7 cellular contexts compared by ENCODE assay signal in genomic region chr13:39036212-39036611, GRCh38. TPM values are rescaled to one million over a fixed set of nuclear protein-coding genes. Genes with fewer than 3 reads are reported as not detected.
DNase-seq lines count a peak whose midpoint lies in the region; ATAC-seq and TF ChIP-seq lines count a peak whose summit lies in the region.

No MANE protein-coding gene starts in this region.

- H3K23ac ChIP-seq in mesenchymal stem cell (ENCODE audit: low read length in 2 of 2) = no peak overlapping the region

- 0% methylated on average over 5 of the region's 9 CpGs for WGBS in mesenchymal stem cell

- TF ChIP-seq CTCF in GM12865 (IDR thresholded peaks at IDR 0.05; ENCODE audit: insufficient read depth, low read depth, low read length, missing control alignments) = no peak
- no peak for TF ChIP-seq CTCF in brain microvascular endothelial cell (IDR thresholded peaks at IDR 0.05; ENCODE audit: low read depth, low read length, missing control alignments)

- peaks cover 9% of the 10 kb centered on the region for H3K79me1 ChIP-seq in mesenchymal stem cell (replicated peaks; ENCODE audit: low read length, poor library complexity, severe bottlenecking)

- H3K14ac ChIP-seq in mesenchymal stem cell (ENCODE audit: low read length in 2 of 2) = no peak overlapping the region

- H3K27me3 ChIP-seq in brain microvascular endothelial cell (replicated peaks) (no peaks in the 10 kb centered on the region), mesenchymal stem cell (ENCODE audit: control insufficient read depth in 1 of 2, insufficient read depth in 1 of 2, low read length in 2 of 2) (no peaks in the 10 kb centered on the region)

- no peak overlapping the region for H2BK120ac ChIP-seq in mesenchymal stem cell (ENCODE audit: low read depth, low read length)

- H4K91ac ChIP-seq in mesenchymal stem cell (ENCODE audit: low read length) = no peak overlapping the region

- H3K9me3 ChIP-seq in mesenchymal stem cell (ENCODE audit: control insufficient read depth, low read length) = no peaks in the 10 kb centered on the region

- H2AFZ ChIP-seq in mesenchymal stem cell (ENCODE audit: low read depth, low read length) = no peak overlapping the region

- no peak overlapping the region for H2BK12ac ChIP-seq in mesenchymal stem cell (ENCODE audit: low read length in 2 of 2)

- H3K4me2 ChIP-seq in mesenchymal stem cell (ENCODE audit: low read length, poor library complexity, severe bottlenecking) = peak overlapping the region; percentile 61

- H3K9ac ChIP-seq in mesenchymal stem cell (ENCODE audit: low read length) = peak overlapping the region; percentile 92

- in situ Hi-C loops in brain microvascular endothelial cell (cut with HindIII; ENCODE audit: low pct_ligation_motif_present, low sequenced_read_pairs) = no loop called here

- H2BK15ac ChIP-seq in mesenchymal stem cell (ENCODE audit: low read depth, poor library complexity, severe bottlenecking) = no peak overlapping the region

- no peak overlapping the region for H3K4ac ChIP-seq in mesenchymal stem cell (ENCODE audit: low read depth in 1 of 2, low read length in 2 of 2)

- no peak overlapping the region for H2BK5ac ChIP-seq in mesenchymal stem cell (ENCODE audit: low read depth, low read length, poor library complexity, severe bottlenecking)

- peak; percentile 64 for DNase-seq in GM12865 (ENCODE audit: low read depth)
- DNase-seq in NCI-H526 treated with DMSO at 0.1 percent for 48 hours (lab: John Stamatoyannopoulos, UW) = peak; percentile 49
- DNase-seq in brain microvascular endothelial cell = no peak
- DNase-seq in mesenchymal stem cell = peak; percentile 33
- DNase-seq in putamen (ENCODE audit: low spot score) = no peak

- H3K4me3 ChIP-seq in GM12865 (ENCODE audit: low read depth, low read length) = peak overlapping the region; percentile 84
- peak overlapping the region; percentile 93 for H3K4me3 ChIP-seq in brain microvascular endothelial cell (ENCODE audit: low read depth, low read length)
- H3K4me3 ChIP-seq in mesenchymal stem cell (ENCODE audit: insufficient read depth in 1 of 2, low read depth in 1 of 2, low read length in 2 of 2) = peak overlapping the region in 1 of 2 experiments; percentile 98

- no peak overlapping the region for H2AK5ac ChIP-seq in mesenchymal stem cell (ENCODE audit: low read length, severe bottlenecking)

- no peaks in the 10 kb centered on the region for H3K36me3 ChIP-seq in brain microvascular endothelial cell (replicated peaks)
- no peaks in the 10 kb centered on the region for H3K36me3 ChIP-seq in mesenchymal stem cell (ENCODE audit: control insufficient read depth in 1 of 2, insufficient read depth in 2 of 2, low read depth in 1 of 2, low read length in 2 of 2)

- H3K27ac ChIP-seq in brain microvascular endothelial cell = no peak overlapping the region
- no peak overlapping the region for H3K27ac ChIP-seq in mesenchymal stem cell (ENCODE audit: low read length, poor library complexity, severe bottlenecking)

- ATAC-seq in GM21423 (IDR thresholded peaks at IDR 0.05; ENCODE audit: unreplicated experiment) (no peak), GM19397 (IDR thresholded peaks at IDR 0.05; ENCODE audit: unreplicated experiment) (no peak)

- H3K4me1 ChIP-seq in mesenchymal stem cell (ENCODE audit: control insufficient read depth, insufficient read depth, low read depth, low read length) = peaks cover 2% of the 10 kb centered on the region

- no peak overlapping the region for H3K18ac ChIP-seq in mesenchymal stem cell (ENCODE audit: low read depth in 1 of 2, low read length in 2 of 2)

- H4K8ac ChIP-seq in mesenchymal stem cell (ENCODE audit: low read length) = no peak overlapping the region

RNA-seq across cellular contexts. Expression of gene PROSER1, which starts 1.7 kb away (rescaled TPM):
- polyA plus RNA-seq in mesenchymal stem cell (2013, experiment 1 of 2) = 31.7 TPM
- 30.4 TPM for polyA plus RNA-seq in mesenchymal stem cell (2013, experiment 2 of 2)

RNA-seq across cellular contexts. Expression of gene NHLRC3, which starts 2.0 kb away (rescaled TPM):
- 11.7 TPM for polyA plus RNA-seq in mesenchymal stem cell (2013, experiment 1 of 2)
- 11.3 TPM for polyA plus RNA-seq in mesenchymal stem cell (2013, experiment 2 of 2)

RNA-seq across cellular contexts. Expression of gene STOML3, which starts 45.6 kb away (rescaled TPM):
- not detected for polyA plus RNA-seq in mesenchymal stem cell (2013, experiment 1 of 2)
- not detected for polyA plus RNA-seq in mesenchymal stem cell (2013, experiment 2 of 2)

Comparison
In these comparisons a context has a peak if more than half of its experiments do, and no peak if none do; other contexts are left out.
1. DNase-seq: peak in GM12865 (single experiment), NCI-H526 treated with DMSO at 0.1 percent for 48 hours (single experiment) and mesenchymal stem cell (single experiment); none in brain microvascular endothelial cell (single experiment) and putamen (single experiment).